ENCODE assay signal across 18 cellular contexts in genomic region chr2:12870692-12871091, GRCh38.
"Had no signal": no experiment of that assay in that cellular context is flagged by ENCODE, and none has a peak within 500 bp of the region (broad histone marks: within the 10 kb centered on the region; RNA-seq: fewer than 3 reads in every experiment).

No MANE protein-coding gene starts in this region.

- H2AFZ ChIP-seq: hepatocyte had no signal

- H3K27me3 ChIP-seq: breast epithelium, foreskin keratinocyte, hepatocyte, neutrophil had no signal

- H3K4me1 ChIP-seq: breast epithelium, foreskin keratinocyte, lower lobe of right lung, psoas muscle had no signal

- H3K79me2 ChIP-seq: hepatocyte had no signal

- H3K4me3 ChIP-seq: breast epithelium, hepatocyte, lower lobe of right lung, psoas muscle, smooth muscle cell had no signal

- H3K4me1 Mint-ChIP-seq: naive B cell had no signal

- H3K36me3 ChIP-seq: breast epithelium, lower lobe of right lung, neutrophil had no signal

- H3K27ac ChIP-seq: breast epithelium, foreskin keratinocyte, hepatocyte, lower lobe of right lung, neutrophil, psoas muscle had no signal

- H3K27ac Mint-ChIP-seq: type B pancreatic cell had no signal

- FAIRE-seq: urothelium cell line had no signal

- ATAC-seq: foreskin keratinocyte, left lobe of liver, lower lobe of right lung, psoas muscle had no signal

- H3K36me3 Mint-ChIP-seq: type B pancreatic cell had no signal

- H3K4me3 Mint-ChIP-seq: naive B cell, type B pancreatic cell had no signal

- DNase-seq: erythroblast; kidney glomerular epithelial cell; lower lobe of right lung; mesenchymal stem cell; midbrain; naive B cell; psoas muscle; retina; stimulated activated CD4-positive, alpha-beta T cell treated with anti-CD3 and anti-CD28 coated beads, Interleukin-2, amount 100 ng/mL, for 48 hours; stimulated activated naive CD4-positive, alpha-beta T cell treated with Interleukin-2 at 50 U/mL for 16 hours had no signal

- H3K27me3 Mint-ChIP-seq: type B pancreatic cell had no signal

- H3K4me2 ChIP-seq: hepatocyte, smooth muscle cell had no signal

- H3K9me3 ChIP-seq: breast epithelium, lower lobe of right lung, neutrophil, psoas muscle had no signal
